Comparison of ENCODE assay signal across 1 cellular context in the genomic region with DNA sequence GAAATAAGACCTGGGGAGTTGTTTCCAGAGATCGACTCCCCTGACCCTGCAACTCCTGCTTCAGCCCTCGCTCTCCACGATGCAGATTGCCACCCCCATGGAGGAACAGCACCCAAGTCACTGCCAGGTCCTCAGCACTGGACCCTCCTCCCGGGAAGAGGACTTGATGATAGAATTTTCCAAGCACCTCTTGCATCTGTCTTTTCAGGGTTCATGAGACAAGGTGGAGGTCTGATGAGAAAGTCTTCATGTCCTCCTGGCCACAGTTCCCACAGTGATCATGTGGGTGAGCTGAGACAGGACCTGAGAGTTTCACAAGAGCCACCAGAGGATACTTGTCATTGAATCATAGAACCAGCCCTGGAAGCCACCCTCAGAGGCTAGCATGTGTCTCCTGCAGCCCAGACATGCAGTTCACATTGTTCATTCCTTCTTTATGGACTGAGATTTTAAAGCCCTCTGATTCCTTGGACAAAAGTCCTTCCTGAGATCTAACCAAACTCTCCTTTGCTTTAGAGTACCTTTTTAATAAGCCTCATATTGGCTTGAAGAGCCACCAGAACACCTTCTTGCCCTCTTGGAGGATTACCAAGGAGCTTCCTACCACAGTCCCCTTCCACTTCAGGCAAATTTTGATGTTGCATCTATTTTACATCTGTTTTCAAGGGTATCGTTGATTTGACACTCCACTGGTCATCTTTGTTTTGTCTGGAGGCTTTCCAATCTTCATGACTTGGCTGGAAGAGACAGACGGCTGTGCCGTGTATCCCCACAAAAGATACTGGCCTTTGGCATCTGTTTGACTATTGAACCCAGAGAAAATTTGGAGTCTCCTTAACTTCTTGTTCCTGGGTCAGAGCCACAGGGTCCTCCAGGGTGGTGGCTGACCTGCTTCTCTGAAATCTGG.
TF ChIP-seq lines count a peak whose summit lies in the region.

No MANE protein-coding gene starts in this region.

TF ChIP-seq in GM12878, 131 proteins besides CTCF, POLR2A, EP300 and RAD21 (continued from another document and continues in another):
- TF ChIP-seq CEBPB (IDR thresholded peaks at IDR 0.05; ENCODE audit: borderline replicate concordance in 1 of 2, low read depth in 2 of 2, low read length in 2 of 2) (no peak), SREBF1 (IDR thresholded peaks at IDR 0.05; ENCODE audit: low read length) (no peak), GABPA (IDR thresholded peaks at IDR 0.05; ENCODE audit: low read depth) (no peak), IRF4 (IDR thresholded peaks at IDR 0.05; ENCODE audit: low read depth, low read length) (peak; percentile 92), POLR2AphosphoS2 (IDR thresholded peaks at IDR 0.05; ENCODE audit: low read depth, low read length) (no peak), BRCA1 (IDR thresholded peaks at IDR 0.05; ENCODE audit: low read depth, low read length) (no peak), ZSCAN29 (IDR thresholded peaks at IDR 0.05) (no peak), BCL11A (IDR thresholded peaks at IDR 0.05; ENCODE audit: low read depth, low read length) (peak; percentile 60; the same call in 1 of the 2 replicates), NR2C1 (IDR thresholded peaks at IDR 0.05) (no peak), PAX5 (IDR thresholded peaks at IDR 0.05; ENCODE audit: borderline replicate concordance, low read depth, low read length) (peak; percentile 71; the same call in 1 of the 2 replicates), NBN (IDR thresholded peaks at IDR 0.05) (peak; percentile 54; the same call in 1 of the 2 replicates), KAT2A (conservative IDR thresholded peaks at IDR 0.05; ENCODE audit: control insufficient read depth, low read depth, low read length) (no peak), ETV6 (conservative IDR thresholded peaks at IDR 0.05 in 1 of 2, IDR thresholded peaks at IDR 0.05 in 1 of 2; ENCODE audit: borderline replicate concordance in 1 of 2, low read depth in 1 of 2) (peak in 1 of 2 experiments; percentile 37; a peak in 1 of 4 replicates), PAX8 (IDR thresholded peaks at IDR 0.05) (no peak), ZNF207 (IDR thresholded peaks at IDR 0.05; ENCODE audit: borderline replicate concordance) (no peak), HDAC2 (IDR thresholded peaks at IDR 0.05) (no peak), CREM (IDR thresholded peaks at IDR 0.05; ENCODE audit: low read depth) (no peak), CREB1 (IDR thresholded peaks at IDR 0.05; ENCODE audit: low read depth) (peak; percentile 50; the same call in 1 of the 2 replicates), MEF2A (IDR thresholded peaks at IDR 0.05; ENCODE audit: insufficient read depth, low read depth, low read length) (0 out of 2 replicates have a peak, but pooled peaks have one; percentile 27), STAT1 (conservative IDR thresholded peaks at IDR 0.05) (no peak), PML (IDR thresholded peaks at IDR 0.05; ENCODE audit: low read length) (no peak; the same call in 1 of the 2 replicates), NFYA (IDR thresholded peaks at IDR 0.05; ENCODE audit: borderline replicate concordance, low read depth, low read length) (no peak), MTA2 (IDR thresholded peaks at IDR 0.05; ENCODE audit: low read depth) (no peak; the same call in none of the 2 replicates), CHD2 (IDR thresholded peaks at IDR 0.05; ENCODE audit: borderline replicate concordance, low read depth, low read length) (no peak), GATAD2B (conservative IDR thresholded peaks at IDR 0.05; ENCODE audit: low read depth) (peak; percentile 100), TCF12 (IDR thresholded peaks at IDR 0.05; ENCODE audit: low read depth, low read length) (peak; percentile 97)
- TF ChIP-seq, protein P1, sequence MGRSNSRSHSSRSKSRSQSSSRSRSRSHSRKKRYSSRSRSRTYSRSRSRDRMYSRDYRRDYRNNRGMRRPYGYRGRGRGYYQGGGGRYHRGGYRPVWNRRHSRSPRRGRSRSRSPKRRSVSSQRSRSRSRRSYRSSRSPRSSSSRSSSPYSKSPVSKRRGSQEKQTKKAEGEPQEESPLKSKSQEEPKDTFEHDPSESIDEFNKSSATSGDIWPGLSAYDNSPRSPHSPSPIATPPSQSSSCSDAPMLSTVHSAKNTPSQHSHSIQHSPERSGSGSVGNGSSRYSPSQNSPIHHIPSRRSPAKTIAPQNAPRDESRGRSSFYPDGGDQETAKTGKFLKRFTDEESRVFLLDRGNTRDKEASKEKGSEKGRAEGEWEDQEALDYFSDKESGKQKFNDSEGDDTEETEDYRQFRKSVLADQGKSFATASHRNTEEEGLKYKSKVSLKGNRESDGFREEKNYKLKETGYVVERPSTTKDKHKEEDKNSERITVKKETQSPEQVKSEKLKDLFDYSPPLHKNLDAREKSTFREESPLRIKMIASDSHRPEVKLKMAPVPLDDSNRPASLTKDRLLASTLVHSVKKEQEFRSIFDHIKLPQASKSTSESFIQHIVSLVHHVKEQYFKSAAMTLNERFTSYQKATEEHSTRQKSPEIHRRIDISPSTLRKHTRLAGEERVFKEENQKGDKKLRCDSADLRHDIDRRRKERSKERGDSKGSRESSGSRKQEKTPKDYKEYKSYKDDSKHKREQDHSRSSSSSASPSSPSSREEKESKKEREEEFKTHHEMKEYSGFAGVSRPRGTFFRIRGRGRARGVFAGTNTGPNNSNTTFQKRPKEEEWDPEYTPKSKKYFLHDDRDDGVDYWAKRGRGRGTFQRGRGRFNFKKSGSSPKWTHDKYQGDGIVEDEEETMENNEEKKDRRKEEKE (IDR thresholded peaks at IDR 0.05): no peak
- TF ChIP-seq, protein P2, sequence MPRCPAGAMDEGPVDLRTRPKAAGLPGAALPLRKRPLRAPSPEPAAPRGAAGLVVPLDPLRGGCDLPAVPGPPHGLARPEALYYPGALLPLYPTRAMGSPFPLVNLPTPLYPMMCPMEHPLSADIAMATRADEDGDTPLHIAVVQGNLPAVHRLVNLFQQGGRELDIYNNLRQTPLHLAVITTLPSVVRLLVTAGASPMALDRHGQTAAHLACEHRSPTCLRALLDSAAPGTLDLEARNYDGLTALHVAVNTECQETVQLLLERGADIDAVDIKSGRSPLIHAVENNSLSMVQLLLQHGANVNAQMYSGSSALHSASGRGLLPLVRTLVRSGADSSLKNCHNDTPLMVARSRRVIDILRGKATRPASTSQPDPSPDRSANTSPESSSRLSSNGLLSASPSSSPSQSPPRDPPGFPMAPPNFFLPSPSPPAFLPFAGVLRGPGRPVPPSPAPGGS (IDR thresholded peaks at IDR 0.05; ENCODE audit: borderline replicate concordance, insufficient read depth, low read depth, low read length, poor library complexity, severe bottlenecking): peak; percentile 100
- TF ChIP-seq, protein P3, sequence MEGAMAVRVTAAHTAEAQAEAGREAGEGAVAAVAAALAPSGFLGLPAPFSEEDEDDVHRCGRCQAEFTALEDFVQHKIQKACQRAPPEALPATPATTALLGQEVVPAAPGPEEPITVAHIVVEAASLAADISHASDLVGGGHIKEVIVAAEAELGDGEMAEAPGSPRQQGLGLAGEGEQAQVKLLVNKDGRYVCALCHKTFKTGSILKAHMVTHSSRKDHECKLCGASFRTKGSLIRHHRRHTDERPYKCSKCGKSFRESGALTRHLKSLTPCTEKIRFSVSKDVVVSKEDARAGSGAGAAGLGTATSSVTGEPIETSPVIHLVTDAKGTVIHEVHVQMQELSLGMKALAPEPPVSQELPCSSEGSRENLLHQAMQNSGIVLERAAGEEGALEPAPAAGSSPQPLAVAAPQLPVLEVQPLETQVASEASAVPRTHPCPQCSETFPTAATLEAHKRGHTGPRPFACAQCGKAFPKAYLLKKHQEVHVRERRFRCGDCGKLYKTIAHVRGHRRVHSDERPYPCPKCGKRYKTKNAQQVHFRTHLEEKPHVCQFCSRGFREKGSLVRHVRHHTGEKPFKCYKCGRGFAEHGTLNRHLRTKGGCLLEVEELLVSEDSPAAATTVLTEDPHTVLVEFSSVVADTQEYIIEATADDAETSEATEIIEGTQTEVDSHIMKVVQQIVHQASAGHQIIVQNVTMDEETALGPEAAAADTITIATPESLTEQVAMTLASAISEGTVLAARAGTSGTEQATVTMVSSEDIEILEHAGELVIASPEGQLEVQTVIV (IDR thresholded peaks at IDR 0.05; ENCODE audit: borderline replicate concordance, partially characterized antibody): no peak
- TF ChIP-seq, protein P4, sequence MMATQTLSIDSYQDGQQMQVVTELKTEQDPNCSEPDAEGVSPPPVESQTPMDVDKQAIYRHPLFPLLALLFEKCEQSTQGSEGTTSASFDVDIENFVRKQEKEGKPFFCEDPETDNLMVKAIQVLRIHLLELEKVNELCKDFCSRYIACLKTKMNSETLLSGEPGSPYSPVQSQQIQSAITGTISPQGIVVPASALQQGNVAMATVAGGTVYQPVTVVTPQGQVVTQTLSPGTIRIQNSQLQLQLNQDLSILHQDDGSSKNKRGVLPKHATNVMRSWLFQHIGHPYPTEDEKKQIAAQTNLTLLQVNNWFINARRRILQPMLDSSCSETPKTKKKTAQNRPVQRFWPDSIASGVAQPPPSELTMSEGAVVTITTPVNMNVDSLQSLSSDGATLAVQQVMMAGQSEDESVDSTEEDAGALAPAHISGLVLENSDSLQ (IDR thresholded peaks at IDR 0.05): no peak
- TF ChIP-seq, protein P5, sequence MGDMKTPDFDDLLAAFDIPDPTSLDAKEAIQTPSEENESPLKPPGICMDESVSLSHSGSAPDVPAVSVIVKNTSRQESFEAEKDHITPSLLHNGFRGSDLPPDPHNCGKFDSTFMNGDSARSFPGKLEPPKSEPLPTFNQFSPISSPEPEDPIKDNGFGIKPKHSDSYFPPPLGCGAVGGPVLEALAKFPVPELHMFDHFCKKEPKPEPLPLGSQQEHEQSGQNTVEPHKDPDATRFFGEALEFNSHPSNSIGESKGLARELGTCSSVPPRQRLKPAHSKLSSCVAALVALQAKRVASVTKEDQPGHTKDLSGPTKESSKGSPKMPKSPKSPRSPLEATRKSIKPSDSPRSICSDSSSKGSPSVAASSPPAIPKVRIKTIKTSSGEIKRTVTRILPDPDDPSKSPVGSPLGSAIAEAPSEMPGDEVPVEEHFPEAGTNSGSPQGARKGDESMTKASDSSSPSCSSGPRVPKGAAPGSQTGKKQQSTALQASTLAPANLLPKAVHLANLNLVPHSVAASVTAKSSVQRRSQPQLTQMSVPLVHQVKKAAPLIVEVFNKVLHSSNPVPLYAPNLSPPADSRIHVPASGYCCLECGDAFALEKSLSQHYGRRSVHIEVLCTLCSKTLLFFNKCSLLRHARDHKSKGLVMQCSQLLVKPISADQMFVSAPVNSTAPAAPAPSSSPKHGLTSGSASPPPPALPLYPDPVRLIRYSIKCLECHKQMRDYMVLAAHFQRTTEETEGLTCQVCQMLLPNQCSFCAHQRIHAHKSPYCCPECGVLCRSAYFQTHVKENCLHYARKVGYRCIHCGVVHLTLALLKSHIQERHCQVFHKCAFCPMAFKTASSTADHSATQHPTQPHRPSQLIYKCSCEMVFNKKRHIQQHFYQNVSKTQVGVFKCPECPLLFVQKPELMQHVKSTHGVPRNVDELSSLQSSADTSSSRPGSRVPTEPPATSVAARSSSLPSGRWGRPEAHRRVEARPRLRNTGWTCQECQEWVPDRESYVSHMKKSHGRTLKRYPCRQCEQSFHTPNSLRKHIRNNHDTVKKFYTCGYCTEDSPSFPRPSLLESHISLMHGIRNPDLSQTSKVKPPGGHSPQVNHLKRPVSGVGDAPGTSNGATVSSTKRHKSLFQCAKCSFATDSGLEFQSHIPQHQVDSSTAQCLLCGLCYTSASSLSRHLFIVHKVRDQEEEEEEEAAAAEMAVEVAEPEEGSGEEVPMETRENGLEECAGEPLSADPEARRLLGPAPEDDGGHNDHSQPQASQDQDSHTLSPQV (IDR thresholded peaks at IDR 0.05): peak; percentile 93
- TF ChIP-seq, protein P6, sequence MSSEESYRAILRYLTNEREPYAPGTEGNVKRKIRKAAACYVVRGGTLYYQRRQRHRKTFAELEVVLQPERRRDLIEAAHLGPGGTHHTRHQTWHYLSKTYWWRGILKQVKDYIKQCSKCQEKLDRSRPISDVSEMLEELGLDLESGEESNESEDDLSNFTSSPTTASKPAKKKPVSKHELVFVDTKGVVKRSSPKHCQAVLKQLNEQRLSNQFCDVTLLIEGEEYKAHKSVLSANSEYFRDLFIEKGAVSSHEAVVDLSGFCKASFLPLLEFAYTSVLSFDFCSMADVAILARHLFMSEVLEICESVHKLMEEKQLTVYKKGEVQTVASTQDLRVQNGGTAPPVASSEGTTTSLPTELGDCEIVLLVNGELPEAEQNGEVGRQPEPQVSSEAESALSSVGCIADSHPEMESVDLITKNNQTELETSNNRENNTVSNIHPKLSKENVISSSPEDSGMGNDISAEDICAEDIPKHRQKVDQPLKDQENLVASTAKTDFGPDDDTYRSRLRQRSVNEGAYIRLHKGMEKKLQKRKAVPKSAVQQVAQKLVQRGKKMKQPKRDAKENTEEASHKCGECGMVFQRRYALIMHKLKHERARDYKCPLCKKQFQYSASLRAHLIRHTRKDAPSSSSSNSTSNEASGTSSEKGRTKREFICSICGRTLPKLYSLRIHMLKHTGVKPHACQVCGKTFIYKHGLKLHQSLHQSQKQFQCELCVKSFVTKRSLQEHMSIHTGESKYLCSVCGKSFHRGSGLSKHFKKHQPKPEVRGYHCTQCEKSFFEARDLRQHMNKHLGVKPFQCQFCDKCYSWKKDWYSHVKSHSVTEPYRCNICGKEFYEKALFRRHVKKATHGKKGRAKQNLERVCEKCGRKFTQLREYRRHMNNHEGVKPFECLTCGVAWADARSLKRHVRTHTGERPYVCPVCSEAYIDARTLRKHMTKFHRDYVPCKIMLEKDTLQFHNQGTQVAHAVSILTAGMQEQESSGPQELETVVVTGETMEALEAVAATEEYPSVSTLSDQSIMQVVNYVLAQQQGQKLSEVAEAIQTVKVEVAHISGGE (CRISPR knock-in tag; IDR thresholded peaks at IDR 0.05): no peak
- TF ChIP-seq, protein P7, sequence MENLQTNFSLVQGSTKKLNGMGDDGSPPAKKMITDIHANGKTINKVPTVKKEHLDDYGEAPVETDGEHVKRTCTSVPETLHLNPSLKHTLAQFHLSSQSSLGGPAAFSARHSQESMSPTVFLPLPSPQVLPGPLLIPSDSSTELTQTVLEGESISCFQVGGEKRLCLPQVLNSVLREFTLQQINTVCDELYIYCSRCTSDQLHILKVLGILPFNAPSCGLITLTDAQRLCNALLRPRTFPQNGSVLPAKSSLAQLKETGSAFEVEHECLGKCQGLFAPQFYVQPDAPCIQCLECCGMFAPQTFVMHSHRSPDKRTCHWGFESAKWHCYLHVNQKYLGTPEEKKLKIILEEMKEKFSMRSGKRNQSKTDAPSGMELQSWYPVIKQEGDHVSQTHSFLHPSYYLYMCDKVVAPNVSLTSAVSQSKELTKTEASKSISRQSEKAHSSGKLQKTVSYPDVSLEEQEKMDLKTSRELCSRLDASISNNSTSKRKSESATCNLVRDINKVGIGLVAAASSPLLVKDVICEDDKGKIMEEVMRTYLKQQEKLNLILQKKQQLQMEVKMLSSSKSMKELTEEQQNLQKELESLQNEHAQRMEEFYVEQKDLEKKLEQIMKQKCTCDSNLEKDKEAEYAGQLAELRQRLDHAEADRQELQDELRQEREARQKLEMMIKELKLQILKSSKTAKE (IDR thresholded peaks at IDR 0.05; ENCODE audit: low read depth, poor library complexity, severe bottlenecking): peak; percentile 52
- TF ChIP-seq, protein P8, sequence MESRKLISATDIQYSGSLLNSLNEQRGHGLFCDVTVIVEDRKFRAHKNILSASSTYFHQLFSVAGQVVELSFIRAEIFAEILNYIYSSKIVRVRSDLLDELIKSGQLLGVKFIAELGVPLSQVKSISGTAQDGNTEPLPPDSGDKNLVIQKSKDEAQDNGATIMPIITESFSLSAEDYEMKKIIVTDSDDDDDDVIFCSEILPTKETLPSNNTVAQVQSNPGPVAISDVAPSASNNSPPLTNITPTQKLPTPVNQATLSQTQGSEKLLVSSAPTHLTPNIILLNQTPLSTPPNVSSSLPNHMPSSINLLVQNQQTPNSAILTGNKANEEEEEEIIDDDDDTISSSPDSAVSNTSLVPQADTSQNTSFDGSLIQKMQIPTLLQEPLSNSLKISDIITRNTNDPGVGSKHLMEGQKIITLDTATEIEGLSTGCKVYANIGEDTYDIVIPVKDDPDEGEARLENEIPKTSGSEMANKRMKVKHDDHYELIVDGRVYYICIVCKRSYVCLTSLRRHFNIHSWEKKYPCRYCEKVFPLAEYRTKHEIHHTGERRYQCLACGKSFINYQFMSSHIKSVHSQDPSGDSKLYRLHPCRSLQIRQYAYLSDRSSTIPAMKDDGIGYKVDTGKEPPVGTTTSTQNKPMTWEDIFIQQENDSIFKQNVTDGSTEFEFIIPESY (IDR thresholded peaks at IDR 0.05): no peak
